Comparison of ENCODE assay signal across 18 cellular contexts in genomic region chr6:91087864-91088263, GRCh38.
DNase-seq lines count a peak whose midpoint lies in the region; ATAC-seq and TF ChIP-seq lines count a peak whose summit lies in the region.
"Had no signal": no experiment of that assay in that cellular context is flagged by ENCODE, and none has a peak within 500 bp of the region (broad histone marks: within the 10 kb centered on the region; RNA-seq: fewer than 3 reads in every experiment).

No MANE protein-coding gene starts in this region.

- H3K27me3 ChIP-seq in HUES48 (ENCODE audit: control insufficient read depth, insufficient read depth, low read length) (no peaks in the 10 kb centered on the region), hepatocyte (no peaks in the 10 kb centered on the region), neuronal stem cell (ENCODE audit: control insufficient read depth in 3 of 3, insufficient read depth in 3 of 3, low read depth in 1 of 3, low read length in 3 of 3) (no peaks in the 10 kb centered on the region), testis (no peaks in the 10 kb centered on the region)
- H3K27me3 ChIP-seq: left lung had no signal

- no peaks in the 10 kb centered on the region for H3K36me3 ChIP-seq in HUES48 (ENCODE audit: control insufficient read depth, insufficient read depth, low read length)
- no peaks in the 10 kb centered on the region for H3K36me3 ChIP-seq in hepatocyte (replicated peaks; ENCODE audit: insufficient read depth, low read depth)
- H3K36me3 ChIP-seq in neuronal stem cell (replicated peaks in 1 of 2; ENCODE audit: control insufficient read depth in 2 of 2, insufficient read depth in 2 of 2, low read length in 2 of 2): no peaks in the 10 kb centered on the region
- no peaks in the 10 kb centered on the region for H3K36me3 ChIP-seq in testis (ENCODE audit: low read depth, missing control alignments)
- H3K36me3 ChIP-seq: left lung had no signal

- no peak overlapping the region for H2BK120ac ChIP-seq in neuronal stem cell (ENCODE audit: low read depth, low read length)

- no peak overlapping the region for H3K23ac ChIP-seq in neuronal stem cell (ENCODE audit: low read depth, low read length, poor library complexity)

- H3K4me3 ChIP-seq in HUES48 (ENCODE audit: low read depth, low read length): 0 out of 2 replicates have a peak overlapping the region, but pooled peaks have one; percentile 6
- no peak overlapping the region for H3K4me3 ChIP-seq in hepatocyte
- no peak overlapping the region for H3K4me3 ChIP-seq in neuronal stem cell (ENCODE audit: low read length in 2 of 2)
- H3K4me3 ChIP-seq in testis: no peak overlapping the region
- H3K4me3 ChIP-seq: left lung had no signal

- no peaks in the 10 kb centered on the region for H3K9me2 ChIP-seq in hepatocyte (replicated peaks; ENCODE audit: insufficient read depth)

- TF ChIP-seq CTCF in hepatocyte (IDR thresholded peaks at IDR 0.05; ENCODE audit: poor library complexity) (no peak), testis (IDR thresholded peaks at IDR 0.05) (no peak)

- no peak overlapping the region for H2BK12ac ChIP-seq in neuronal stem cell (ENCODE audit: low read length)

- no peak overlapping the region for H3K18ac ChIP-seq in neuronal stem cell (ENCODE audit: low read length)

- peak; percentile 87 for DNase-seq in NCI-H2171 treated with DMSO at 0.1 percent for 48 hours (lab: John Stamatoyannopoulos, UW)
- no peak for DNase-seq in hepatocyte (ENCODE audit: low spot score)
- peak; percentile 79 for DNase-seq in neuronal stem cell (ENCODE audit: low spot score)
- no peak for DNase-seq in testis
- no peak for DNase-seq in OCI-M2 (lab: John Stamatoyannopoulos, UW; ENCODE audit: unreplicated experiment)
- DNase-seq: activated CD4-positive, alpha-beta T cell treated with anti-CD3 and anti-CD28 coated beads, Interleukin-2, amount 10 ng/mL, durations not matched to agents 7 days and 5 days; activated CD8-positive, alpha-beta memory T cell treated with anti-CD3 and anti-CD28 coated beads, Interleukin-2, amount 50 U/mL, for 4 hours; activated effector memory CD4-positive, alpha-beta T cell treated with anti-CD3 and anti-CD28 coated beads, Interleukin-2, amount 50 U/mL, for 16 hours; effector memory CD4-positive, alpha-beta T cell; EL; HCEC 1CT; KBM-7; left lung; NK-92 treated with Interleukin-12 subunit alpha and Interleukin-12 subunit beta, amount 100 ng/mL, for 24 hours; stimulated activated CD4-positive, alpha-beta T cell treated with anti-CD3 and anti-CD28 coated beads, Interleukin-4, amount 100 ng/mL, for 1 hour; SW 1271 had no signal

- WGBS in hepatocyte (ENCODE audit: low lambda C conversion rate, missing lambda C conversion rate): 31% methylated on average over 6 of the region's 6 CpGs
- no CpG with 5 or more reads among the region's 6 CpGs for WGBS in neuronal stem cell (ENCODE audit: extremely low coverage in 2 of 2, insufficient read length in 2 of 2, insufficient replicate concordance in 1 of 2), 2 donors
- WGBS in testis, 2 donors: 28 to 36% methylated on average over 6 of the region's 6 CpGs

- H2AFZ ChIP-seq in hepatocyte (no peak overlapping the region), neuronal stem cell (ENCODE audit: low read length) (no peak overlapping the region)

- H2BK15ac ChIP-seq in neuronal stem cell (ENCODE audit: low read length): no peak overlapping the region

- no peaks in the 10 kb centered on the region for H4K20me1 ChIP-seq in hepatocyte (ENCODE audit: insufficient read depth, poor library complexity, severe bottlenecking)

- H2BK5ac ChIP-seq in neuronal stem cell (ENCODE audit: low read length): no peak overlapping the region

- H3K9ac ChIP-seq in HUES48 (ENCODE audit: low read depth, low read length) (no peak overlapping the region), neuronal stem cell (ENCODE audit: low read depth, low read length, poor library complexity) (no peak overlapping the region)

- intact Hi-C loops in testis (cut with DNase I; ENCODE audit: low total_unique reads): no loop called here

- H3K4me2 ChIP-seq in hepatocyte (no peak overlapping the region), neuronal stem cell (ENCODE audit: insufficient read depth, low read length, poor library complexity, severe bottlenecking) (no peak overlapping the region)

- H2AK5ac ChIP-seq in neuronal stem cell (ENCODE audit: low read depth, low read length): no peak overlapping the region

- no peak for TF ChIP-seq POLR2A in testis (IDR thresholded peaks at IDR 0.05)

- H4K8ac ChIP-seq in neuronal stem cell (ENCODE audit: low read depth, low read length): no peak overlapping the region

- H3K27ac ChIP-seq in HUES48 (ENCODE audit: low read depth, low read length) (peak overlapping the region; percentile 61), hepatocyte (peak overlapping the region; percentile 65), neuronal stem cell (replicated peaks; ENCODE audit: low read length) (no peak overlapping the region), testis (no peak overlapping the region)
- H3K27ac ChIP-seq: left lung had no signal

- ATAC-seq in GM18858 (IDR thresholded peaks at IDR 0.05; ENCODE audit: unreplicated experiment): no peak
- ATAC-seq: left lung had no signal

- H3K79me2 ChIP-seq in hepatocyte: no peaks in the 10 kb centered on the region

- H3K14ac ChIP-seq in neuronal stem cell (ENCODE audit: low read length): no peak overlapping the region

- no peaks in the 10 kb centered on the region for H3K79me1 ChIP-seq in neuronal stem cell (ENCODE audit: low read depth, low read length)

- no peak overlapping the region for H4K91ac ChIP-seq in neuronal stem cell (ENCODE audit: low read depth, low read length, poor library complexity)

- no peak overlapping the region for H3K4ac ChIP-seq in neuronal stem cell (ENCODE audit: low read length)

- peaks cover 29% of the 10 kb centered on the region for H3K4me1 ChIP-seq in HUES48 (ENCODE audit: control insufficient read depth, insufficient read depth, low read length)
- peaks cover 2% of the 10 kb centered on the region for H3K4me1 ChIP-seq in hepatocyte (ENCODE audit: insufficient read depth)
- H3K4me1 ChIP-seq in neuronal stem cell (ENCODE audit: control insufficient read depth in 2 of 2, insufficient read depth in 1 of 2, low read depth in 1 of 2, low read length in 2 of 2): peaks cover 0 to 3% of the 10 kb centered on the region in 2 donors
- H3K4me1 ChIP-seq in testis: peaks cover under 1% of the 10 kb centered on the region
- H3K4me1 ChIP-seq: left lung had no signal

- H3K9me3 ChIP-seq in HUES48 (ENCODE audit: control insufficient read depth, insufficient read depth, low read length): no peaks in the 10 kb centered on the region
- H3K9me3 ChIP-seq in hepatocyte (ENCODE audit: low read depth): no peaks in the 10 kb centered on the region
- no peaks in the 10 kb centered on the region for H3K9me3 ChIP-seq in neuronal stem cell (replicated peaks in 1 of 2; ENCODE audit: control insufficient read depth in 2 of 2, insufficient read depth in 1 of 2, low read depth in 1 of 2, low read length in 2 of 2)
- H3K9me3 ChIP-seq in testis: no peaks in the 10 kb centered on the region
- H3K9me3 ChIP-seq: left lung had no signal

Comparison
In these comparisons a context has a peak if more than half of its experiments do, and no peak if none do; other contexts are left out.
1. H3K27ac ChIP-seq: peak in HUES48 (single experiment) and hepatocyte (single experiment); none in neuronal stem cell (single experiment) and testis (0 of 2).
2. DNase-seq: peak in NCI-H2171 treated with DMSO at 0.1 percent for 48 hours (single experiment) and neuronal stem cell (single experiment); none in hepatocyte (single experiment), testis (single experiment) and OCI-M2 (single experiment).